29 cellular contexts compared by ENCODE assay signal in genomic region chr14:88241810-88242209, GRCh38.
"Had no signal": no experiment of that assay in that cellular context is flagged by ENCODE, and none has a peak within 500 bp of the region (broad histone marks: within the 10 kb centered on the region; RNA-seq: fewer than 3 reads in every experiment).

No MANE protein-coding gene starts in this region.

- H3K27me3 ChIP-seq: brain microvascular endothelial cell, dorsolateral prefrontal cortex had no signal

- H3K9me3 ChIP-seq: heart left ventricle had no signal

- H3K4me3 Mint-ChIP-seq: activated CD4-positive, alpha-beta memory T cell treated with anti-CD3 and anti-CD28 coated beads for 36 hours; activated CD4-positive, alpha-beta T cell treated with anti-CD3 and anti-CD28 coated beads for 36 hours; activated CD4-positive, alpha-beta T cell treated with anti-CD3 and anti-CD28 coated beads, Interleukin-2, amount 10 ng/mL, durations not matched to agents 24 days and 14 days; activated CD8-positive, alpha-beta memory T cell treated with anti-CD3 and anti-CD28 coated beads, Interleukin-2, amount 10 ng/mL, durations not matched to agents 7 days and 5 days; activated CD8-positive, alpha-beta T cell treated with anti-CD3 and anti-CD28 coated beads, Interleukin-2, amount 10 ng/mL, durations not matched to agents 7 days and 5 days; activated naive CD8-positive, alpha-beta T cell; activated T-cell treated with anti-CD3 and anti-CD28 coated beads, Interleukin-2, amount 50 U/mL, for 24 hours; activated T-cell treated with anti-CD3 and anti-CD28 coated beads, Interleukin-2, amount 50 U/mL, for 72 hours; central memory CD8-positive, alpha-beta T cell; dendritic cell treated with granulocyte-macrophage colony-stimulating factor and Interleukin-4, amounts not matched to agents 40 ng/mL and 50 ng/mL, for 4 days; endodermal cell had no signal

- H3K4me1 ChIP-seq: heart left ventricle had no signal

- DNase-seq: activated CD4-positive, alpha-beta memory T cell treated with anti-CD3 and anti-CD28 coated beads for 36 hours; activated CD4-positive, alpha-beta T cell treated with anti-CD3 and anti-CD28 coated beads for 36 hours; activated CD4-positive, alpha-beta T cell treated with anti-CD3 and anti-CD28 coated beads, Interleukin-2, amount 10 ng/mL, durations not matched to agents 24 days and 14 days; activated CD4-positive, CD25-positive, alpha-beta regulatory T cell; activated CD4-positive, CD25-positive, alpha-beta regulatory T cell treated with anti-CD3 and anti-CD28 coated beads, Interleukin-2, amount 50 U/mL, for 72 hours; activated CD8-positive, alpha-beta memory T cell treated with anti-CD3 and anti-CD28 coated beads, Interleukin-2, amount 10 ng/mL, durations not matched to agents 7 days and 5 days; activated CD8-positive, alpha-beta memory T cell treated with anti-CD3 and anti-CD28 coated beads, Interleukin-2, amount 50 U/mL, for 4 hours; activated CD8-positive, alpha-beta T cell treated with anti-CD3 and anti-CD28 coated beads, Interleukin-2, amount 10 ng/mL, durations not matched to agents 7 days and 5 days; activated gamma-delta T cell; activated naive CD4-positive, alpha-beta T cell; activated naive CD4-positive, alpha-beta T cell treated with anti-CD3 and anti-CD28 coated beads, Interleukin-2, amount 50 U/mL, for 16 hours; activated T-cell treated with anti-CD3 and anti-CD28 coated beads for 4 hours; activated T-cell treated with anti-CD3 and anti-CD28 coated beads, Interleukin-2, amount 50 U/mL, for 24 hours; activated T-cell treated with anti-CD3 and anti-CD28 coated beads, Interleukin-2, amount 50 U/mL, for 72 hours; amniotic stem cell; brain microvascular endothelial cell; effector memory CD4-positive, alpha-beta T cell; endodermal cell; foreskin fibroblast; heart left ventricle; T-helper 2 cell had no signal

- H3K36me3 ChIP-seq: brain microvascular endothelial cell, heart left ventricle had no signal

- H3K27me3 Mint-ChIP-seq: activated CD4-positive, alpha-beta T cell treated with anti-CD3 and anti-CD28 coated beads, Interleukin-2, amount 10 ng/mL, durations not matched to agents 24 days and 14 days had no signal

- ATAC-seq: activated CD4-positive, alpha-beta T cell treated with anti-CD3 and anti-CD28 coated beads for 36 hours; activated CD8-positive, alpha-beta memory T cell treated with anti-CD3 and anti-CD28 coated beads, Interleukin-2, amount 10 ng/mL, durations not matched to agents 7 days and 5 days; activated CD8-positive, alpha-beta T cell treated with anti-CD3 and anti-CD28 coated beads, Interleukin-2, amount 10 ng/mL, durations not matched to agents 7 days and 5 days; activated T-cell treated with anti-CD3 and anti-CD28 coated beads, Interleukin-2, amount 50 U/mL, for 72 hours; esophagus mucosa; heart left ventricle had no signal

- H3K4me1 Mint-ChIP-seq: activated CD4-positive, alpha-beta T cell treated with anti-CD3 and anti-CD28 coated beads for 36 hours; activated CD4-positive, alpha-beta T cell treated with anti-CD3 and anti-CD28 coated beads, Interleukin-2, amount 10 ng/mL, durations not matched to agents 24 days and 14 days; activated CD8-positive, alpha-beta memory T cell treated with anti-CD3 and anti-CD28 coated beads, Interleukin-2, amount 10 ng/mL, durations not matched to agents 7 days and 5 days; central memory CD8-positive, alpha-beta T cell; endodermal cell had no signal

- FAIRE-seq: astrocyte, frontal cortex had no signal

- H3K27ac Mint-ChIP-seq: activated CD4-positive, alpha-beta memory T cell treated with anti-CD3 and anti-CD28 coated beads for 36 hours; activated CD4-positive, alpha-beta T cell treated with anti-CD3 and anti-CD28 coated beads for 36 hours; activated CD4-positive, alpha-beta T cell treated with anti-CD3 and anti-CD28 coated beads, Interleukin-2, amount 10 ng/mL, durations not matched to agents 24 days and 14 days; activated CD8-positive, alpha-beta memory T cell treated with anti-CD3 and anti-CD28 coated beads, Interleukin-2, amount 10 ng/mL, durations not matched to agents 7 days and 5 days; activated CD8-positive, alpha-beta T cell treated with anti-CD3 and anti-CD28 coated beads, Interleukin-2, amount 10 ng/mL, durations not matched to agents 7 days and 5 days; activated naive CD8-positive, alpha-beta T cell; activated T-cell treated with anti-CD3 and anti-CD28 coated beads, Interleukin-2, amount 50 U/mL, for 24 hours; activated T-cell treated with anti-CD3 and anti-CD28 coated beads, Interleukin-2, amount 50 U/mL, for 72 hours; dendritic cell treated with granulocyte-macrophage colony-stimulating factor and Interleukin-4, amounts not matched to agents 40 ng/mL and 50 ng/mL, for 4 days; endodermal cell had no signal

- H3K9me3 Mint-ChIP-seq: activated CD4-positive, alpha-beta memory T cell treated with anti-CD3 and anti-CD28 coated beads for 36 hours; activated CD4-positive, alpha-beta T cell treated with anti-CD3 and anti-CD28 coated beads, Interleukin-2, amount 10 ng/mL, durations not matched to agents 24 days and 14 days; activated T-cell treated with anti-CD3 and anti-CD28 coated beads, Interleukin-2, amount 50 U/mL, for 24 hours; activated T-cell treated with anti-CD3 and anti-CD28 coated beads, Interleukin-2, amount 50 U/mL, for 72 hours; central memory CD8-positive, alpha-beta T cell; dendritic cell treated with granulocyte-macrophage colony-stimulating factor and Interleukin-4, amounts not matched to agents 40 ng/mL and 50 ng/mL, for 4 days; endodermal cell had no signal

- H3K27ac ChIP-seq: brain microvascular endothelial cell, coronary artery, heart left ventricle had no signal

- H3K36me3 Mint-ChIP-seq: activated CD4-positive, alpha-beta memory T cell treated with anti-CD3 and anti-CD28 coated beads for 36 hours; activated CD8-positive, alpha-beta memory T cell treated with anti-CD3 and anti-CD28 coated beads, Interleukin-2, amount 10 ng/mL, durations not matched to agents 7 days and 5 days; activated naive CD8-positive, alpha-beta T cell had no signal

- H3K4me3 ChIP-seq: coronary artery, dorsolateral prefrontal cortex, heart left ventricle had no signal
